Comparison of ENCODE assay signal across 8 cellular contexts in genomic region chr12:112408621-112409020, GRCh38. TPM values are rescaled to one million over a fixed set of nuclear protein-coding genes. Genes with fewer than 3 reads are reported as not detected.
A peak's percentile ranks its signal among the peaks of the same experiment; 100 is the strongest.
DNase-seq lines count a peak whose midpoint lies in the region; ATAC-seq and TF ChIP-seq lines count a peak whose summit lies in the region.

No MANE protein-coding gene starts in this region.

- no peaks in the 10 kb centered on the region for H3K9me2 ChIP-seq in DOHH2 (replicated peaks; ENCODE audit: control insufficient read depth, low read length)
- H3K9me2 ChIP-seq in PC-9 (ENCODE audit: insufficient read depth), result no peaks in the 10 kb centered on the region

- peaks cover 29% of the 10 kb centered on the region for H3K79me2 ChIP-seq in DOHH2 (ENCODE audit: control insufficient read depth, low read length)
- peaks cover 32% of the 10 kb centered on the region for H3K79me2 ChIP-seq in PC-9 (ENCODE audit: low read depth)

- DNase-seq in PC-9 (no peak), cortex of kidney (lab: John Stamatoyannopoulos, UW) (no peak), NOMO-1 treated with dmso at 0.1 percent for 144 hours (lab: John Stamatoyannopoulos, UW; ENCODE audit: unreplicated experiment) (no peak)
- DNase-seq in effector memory CD4-positive, alpha-beta T cell, result peak in 1 of 3 donors; percentile 11

- H3K27ac ChIP-seq in DOHH2 (ENCODE audit: low read depth, low read length) (peak overlapping the region; percentile 82), PC-9 (peak overlapping the region; percentile 94)
- H3K27ac ChIP-seq in effector memory CD4-positive, alpha-beta T cell (ENCODE audit: insufficient read depth, low read length, poor library complexity, severe bottlenecking), result peak overlapping the region; percentile 90

- peak overlapping the region; percentile 61 for H3K4me2 ChIP-seq in DOHH2 (ENCODE audit: low read length)
- peak overlapping the region; percentile 97 for H3K4me2 ChIP-seq in PC-9

- no peaks in the 10 kb centered on the region for H3K27me3 ChIP-seq in DOHH2 (ENCODE audit: control insufficient read depth, low read length)
- H3K27me3 ChIP-seq in PC-9 (ENCODE audit: insufficient read depth, low read depth), result no peaks in the 10 kb centered on the region
- no peaks in the 10 kb centered on the region for H3K27me3 ChIP-seq in effector memory CD4-positive, alpha-beta T cell (replicated peaks; ENCODE audit: control insufficient read depth, insufficient read depth, low read length, poor library complexity, severe bottlenecking)
- H3K27me3 ChIP-seq in neuron (ENCODE audit: insufficient read depth, low read length), result no peaks in the 10 kb centered on the region

- peaks cover 54% of the 10 kb centered on the region for H3K36me3 ChIP-seq in DOHH2 (ENCODE audit: control insufficient read depth, low read length)
- peaks cover 43% of the 10 kb centered on the region for H3K36me3 ChIP-seq in PC-9 (ENCODE audit: low read depth)
- peaks cover 36% of the 10 kb centered on the region for H3K36me3 ChIP-seq in effector memory CD4-positive, alpha-beta T cell (ENCODE audit: control insufficient read depth, insufficient read depth, low read length)
- peaks cover 43% of the 10 kb centered on the region for H3K36me3 ChIP-seq in neuron (ENCODE audit: insufficient read depth, low read length)

- CTCF ChIA-PET in PC-9 (lab: Charles Lee), result no interaction called here

- TF ChIP-seq CTCF in DOHH2 (IDR thresholded peaks at IDR 0.05; ENCODE audit: low read depth, low read length, poor library complexity, severe bottlenecking), result no peak
- TF ChIP-seq CTCF in PC-9 (conservative IDR thresholded peaks at IDR 0.05), result no peak

- peaks cover 64% of the 10 kb centered on the region for H3F3A ChIP-seq in DOHH2 (ENCODE audit: control insufficient read depth, insufficient read depth)
- H3F3A ChIP-seq in PC-9 (ENCODE audit: insufficient read depth, low read depth), result peaks cover 63% of the 10 kb centered on the region

- H3K4me3 ChIP-seq in DOHH2 (ENCODE audit: low read length) (peak overlapping the region; percentile 86), PC-9 (peak overlapping the region; percentile 83), neuron (ENCODE audit: low read length) (peak overlapping the region; percentile 79)
- H3K4me3 ChIP-seq in effector memory CD4-positive, alpha-beta T cell (ENCODE audit: insufficient read depth, low read depth, low read length, poor library complexity, severe bottlenecking), result peak overlapping the region; percentile 89

- intact Hi-C loops in PC-9 (cut with micrococcal nuclease; ENCODE audit: unreplicated experiment), result no loop called here

- peaks cover 22% of the 10 kb centered on the region for H3K4me1 ChIP-seq in DOHH2 (ENCODE audit: control insufficient read depth, low read length)
- peaks cover 14% of the 10 kb centered on the region for H3K4me1 ChIP-seq in PC-9 (replicated peaks; ENCODE audit: insufficient read depth)
- H3K4me1 ChIP-seq in effector memory CD4-positive, alpha-beta T cell (ENCODE audit: control insufficient read depth, insufficient read depth, low read length, poor library complexity, severe bottlenecking), result peaks cover 8% of the 10 kb centered on the region
- H3K4me1 ChIP-seq in neuron (ENCODE audit: insufficient read depth, low read length), result peaks cover 17% of the 10 kb centered on the region

- POLR2A ChIA-PET in PC-9 (lab: Charles Lee; ENCODE audit: unreplicated experiment), result no interaction called here

- ATAC-seq in GM18868 (IDR thresholded peaks at IDR 0.05; ENCODE audit: unreplicated experiment), result no peak
- no peak for ATAC-seq in GM21825 (IDR thresholded peaks at IDR 0.05; ENCODE audit: unreplicated experiment)

- no TSS peak for BruUV-seq in PC-9 (replicated peaks; lab: Mats Ljungman, UMichigan)

- H2AFZ ChIP-seq in PC-9 (0 out of 2 replicates have a peak overlapping the region, but pooled peaks have one; percentile 71), neuron (ENCODE audit: low read depth, low read length) (no peak overlapping the region)

- H4K20me1 ChIP-seq in DOHH2 (ENCODE audit: control insufficient read depth, insufficient read depth, low read depth, low read length) (peaks cover 16% of the 10 kb centered on the region), PC-9 (ENCODE audit: insufficient read depth) (peaks cover 45% of the 10 kb centered on the region)

- no peaks in the 10 kb centered on the region for H3K9me3 ChIP-seq in DOHH2 (ENCODE audit: control insufficient read depth, insufficient read depth, low read length)
- H3K9me3 ChIP-seq in PC-9 (ENCODE audit: insufficient read depth, low read depth), result no peaks in the 10 kb centered on the region
- H3K9me3 ChIP-seq in effector memory CD4-positive, alpha-beta T cell (ENCODE audit: control insufficient read depth, low read length), result no peaks in the 10 kb centered on the region
- no peaks in the 10 kb centered on the region for H3K9me3 ChIP-seq in neuron (ENCODE audit: low read length)

RNA-seq across cellular contexts. Expression of gene RPL6, which starts 0.8 kb away (rescaled TPM):
- total RNA-seq in PC-9 (2021), result 1,421 and 1,543 TPM in 2 replicates

RNA-seq across cellular contexts. Expression of gene PTPN11, which starts 10.1 kb away (rescaled TPM):
- 91.2 and 113 TPM in 2 replicates for total RNA-seq in PC-9 (2021)

RNA-seq across cellular contexts. Expression of gene HECTD4, which starts 26.4 kb away (rescaled TPM):
- total RNA-seq in PC-9 (2021), result 37.4 and 39.8 TPM in 2 replicates
